Comparison of ENCODE assay signal across 23 cellular contexts in the genomic region with DNA sequence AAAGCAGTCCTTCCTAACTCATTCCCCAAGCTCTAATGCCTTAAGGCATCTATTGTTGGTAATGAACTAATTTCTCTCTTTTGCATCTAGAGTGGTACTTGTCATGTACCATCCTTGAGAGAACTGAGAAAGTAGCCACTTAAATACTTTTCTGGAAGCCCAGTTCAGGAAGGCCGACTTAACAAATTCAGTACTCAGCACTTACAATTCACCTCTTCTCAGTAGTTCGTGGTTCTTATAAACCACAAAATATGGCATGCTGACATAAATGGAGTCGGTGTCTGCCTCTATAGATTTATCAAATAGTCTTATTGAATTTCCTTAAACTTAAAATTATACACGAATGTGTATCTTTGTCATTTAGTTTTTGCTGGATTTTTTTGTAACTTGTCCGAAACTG.
"Had no signal": no experiment of that assay in that cellular context is flagged by ENCODE, and none has a peak within 500 bp of the region (broad histone marks: within the 10 kb centered on the region; RNA-seq: fewer than 3 reads in every experiment).

No MANE protein-coding gene starts in this region.

- H3K9me3 ChIP-seq: gastrocnemius medialis, heart left ventricle, left lung, mucosa of descending colon, right lobe of liver, suprapubic skin, transverse colon, upper lobe of right lung, uterus had no signal

- H3K36me3 ChIP-seq: gastrocnemius medialis, heart left ventricle, left lung, right lobe of liver, suprapubic skin, transverse colon, upper lobe of right lung, uterus had no signal

- H2AFZ ChIP-seq: hepatocyte, parathyroid adenoma had no signal

- H3K27ac ChIP-seq: epithelial cell of prostate, gastrocnemius medialis, heart left ventricle, hepatocyte, left lung, parathyroid adenoma, right lobe of liver, suprapubic skin, transverse colon, upper lobe of right lung, uterus had no signal

- H3K4me1 ChIP-seq: gastrocnemius medialis, heart left ventricle, parathyroid adenoma, right lobe of liver, suprapubic skin, transverse colon, upper lobe of right lung, uterus had no signal

- H3K4me3 ChIP-seq: gastrocnemius medialis, heart left ventricle, hepatocyte, left lung, mucosa of descending colon, right lobe of liver, suprapubic skin, transverse colon, upper lobe of right lung, uterus had no signal

- H3K79me2 ChIP-seq: hepatocyte, parathyroid adenoma had no signal

- DNase-seq: effector CD8-positive, alpha-beta T cell; endodermal cell; foreskin fibroblast; gastrocnemius medialis; heart left ventricle; kidney; left cardiac atrium; left lung; mesenchymal stem cell; mucosa of descending colon; naive B cell; right lobe of liver; small intestine; stimulated activated CD4-positive, alpha-beta T cell treated with anti-CD3 and anti-CD28 coated beads, Interleukin-15, amount 100 ng/mL, for 24 hours; stimulated activated CD4-positive, alpha-beta T cell treated with anti-CD3 and anti-CD28 coated beads, Interleukin-2, amount 100 ng/mL, for 48 hours; stimulated activated naive B cell treated with anti-CD40 and anti-IgM and Interleukin-4, amounts not matched to agents 10 μg/mL and 1 μg/mL and 100 μg/mL, for 72 hours; transverse colon; upper lobe of right lung; uterus had no signal

- H3K27me3 ChIP-seq: right lobe of liver, transverse colon, uterus had no signal

- H3K9ac ChIP-seq: parathyroid adenoma had no signal

- H3K4me2 ChIP-seq: hepatocyte had no signal
